In the genomic region with DNA sequence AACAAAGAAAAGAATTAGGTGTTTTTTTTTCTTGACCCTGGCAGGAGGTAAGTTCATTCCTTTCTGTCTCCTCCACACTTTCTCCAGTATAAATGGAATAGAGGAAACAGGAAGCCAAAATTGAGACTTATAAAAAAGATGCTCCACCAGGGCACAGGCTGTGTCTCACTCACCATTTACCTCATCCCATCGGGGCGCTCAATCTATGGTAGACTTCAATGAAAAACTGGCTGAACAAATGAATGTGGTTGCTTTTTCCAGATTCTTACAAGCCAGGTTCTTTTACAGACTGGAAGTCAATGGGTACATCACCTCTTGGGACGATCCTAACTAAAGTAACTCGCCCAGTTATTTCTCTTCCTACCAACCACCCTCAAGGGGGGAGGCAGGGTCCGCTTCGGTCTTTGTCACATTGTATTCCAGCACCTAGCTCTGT, we compare ENCODE assay signal across 8 cellular contexts. TPM values are rescaled to one million over a fixed set of nuclear protein-coding genes. Genes with fewer than 3 reads are reported as not detected.
DNase-seq lines count a peak whose midpoint lies in the region; ATAC-seq, FAIRE-seq and TF ChIP-seq lines count a peak whose summit lies in the region.

No MANE protein-coding gene starts in this region.

- CTCF ChIA-PET in BJ (lab: Yijun Ruan, JAX): interaction anchor here (0.6 to 1.3 kb wide), 7 partner anchors 20 to 1554 kb away, joined by 3 to 4 read pairs (median 3); no protein-coding TSS in a partner anchor
- CTCF ChIA-PET in K562 (lab: Yijun Ruan, JAX; ENCODE audit: low intra/inter-chr PET ratio): no interaction called here
- CTCF ChIA-PET in HepG2 (lab: Yijun Ruan, JAX; ENCODE audit: low intra/inter-chr PET ratio, low total read pairs): no interaction called here

- H4K20me1 ChIP-seq in K562 (replicated peaks; ENCODE audit: control insufficient read depth, insufficient read depth, low read length) (no peaks in the 10 kb centered on the region), HepG2 (ENCODE audit: insufficient read depth, low read length) (no peaks in the 10 kb centered on the region)

- BruUV-seq in K562 (replicated peaks; lab: Mats Ljungman, UMichigan): no TSS peak
- no TSS peak for BruUV-seq in HepG2 (replicated peaks; lab: Mats Ljungman, UMichigan)

- peak; percentile 17 for ATAC-seq in GM19467 (IDR thresholded peaks at IDR 0.05; ENCODE audit: unreplicated experiment)
- peak; percentile 65 for ATAC-seq in K562
- ATAC-seq in HepG2: peak; percentile 72
- no peak for ATAC-seq in GM21381 (IDR thresholded peaks at IDR 0.05; ENCODE audit: unreplicated experiment)

- H3K27me3 ChIP-seq in BJ (ENCODE audit: control insufficient read depth, insufficient read depth, low read length) (no peaks in the 10 kb centered on the region), HUES48 (ENCODE audit: control insufficient read depth, insufficient read depth, low read length) (no peaks in the 10 kb centered on the region), K562 (ENCODE audit: control insufficient read depth in 2 of 2, insufficient read depth in 2 of 2, low read length in 2 of 2) (no peaks in the 10 kb centered on the region), HepG2 (ENCODE audit: control insufficient read depth in 1 of 2, insufficient read depth in 2 of 2, low read length in 2 of 2) (no peaks in the 10 kb centered on the region; a peak in 1 of 5 replicates), tibial artery (no peaks in the 10 kb centered on the region)

- WGBS in K562 (ENCODE audit: insufficient coverage, low coverage, missing lambda C conversion rate): 10% methylated on average over 6 of the region's 6 CpGs
- 2% methylated on average over 6 of the region's 6 CpGs for WGBS in HepG2 (ENCODE audit: low lambda C conversion rate)

- TF ChIP-seq POLR2A in K562 (conservative IDR thresholded peaks at IDR 0.05): no peak
- no peak for TF ChIP-seq POLR2A in HepG2 (IDR thresholded peaks at IDR 0.05; ENCODE audit: insufficient read depth in 1 of 2, low read depth in 2 of 2, low read length in 2 of 2)

- H3K36me3 ChIP-seq in BJ (ENCODE audit: control insufficient read depth, insufficient read depth, low read length) (no peaks in the 10 kb centered on the region), HUES48 (ENCODE audit: control insufficient read depth, insufficient read depth, low read length) (no peaks in the 10 kb centered on the region), K562 (ENCODE audit: control insufficient read depth, insufficient read depth, low read length) (peaks cover 2% of the 10 kb centered on the region; the same call in 1 of the 3 replicates), HepG2 (replicated peaks in 1 of 2; ENCODE audit: control insufficient read depth in 1 of 2, insufficient read depth in 2 of 2, low read length in 2 of 2) (0 out of 5 replicates have a peak, but pooled peaks cover 0 to 8% of the 10 kb centered on the region in 2 experiments), tibial artery (no peaks in the 10 kb centered on the region)

- no peaks in the 10 kb centered on the region for H3K9me1 ChIP-seq in K562 (ENCODE audit: control insufficient read depth, insufficient read depth, low read length)

- TF ChIP-seq EP300 in K562 (IDR thresholded peaks at IDR 0.05; ENCODE audit: low read length): no peak
- no peak for TF ChIP-seq EP300 in HepG2 (IDR thresholded peaks at IDR 0.05; ENCODE audit: low read depth in 2 of 2, low read length in 2 of 2)
- TF ChIP-seq EP300 in HepG2 (CRISPR knock-in tag; IDR thresholded peaks at IDR 0.05; ENCODE audit: borderline replicate concordance): no peak

- H3K4me2 ChIP-seq in K562 (ENCODE audit: insufficient read depth, low read length): peak overlapping the region; percentile 90
- peak overlapping the region; percentile 90 for H3K4me2 ChIP-seq in HepG2 (ENCODE audit: low read depth, low read length)

- TF ChIP-seq RAD21 in K562 (CRISPR knock-in tag; conservative IDR thresholded peaks at IDR 0.05 in 1 of 2, IDR thresholded peaks at IDR 0.05 in 1 of 2) (no peak), HepG2 (CRISPR knock-in tag; IDR thresholded peaks at IDR 0.05) (no peak)

- intact Hi-C loops in K562 (cut with micrococcal nuclease): no loop called here
- intact Hi-C loops in HepG2 (cut with micrococcal nuclease; ENCODE audit: unreplicated experiment): loop anchor here (2.0 kb wide), 1 partner anchor 22 kb away; a partner anchor contains a TSS
- intact Hi-C loops in tibial artery (cut with DNase I; ENCODE audit: low total_unique reads): loop anchor here (1.0 kb wide), 1 partner anchor 97 kb away; no protein-coding TSS in a partner anchor

- H3K27ac ChIP-seq in HUES48 (ENCODE audit: low read depth, low read length): peak overlapping the region; percentile 70
- peak overlapping the region; percentile 27; the same call in 2 of the 3 replicates for H3K27ac ChIP-seq in K562 (ENCODE audit: extremely low read depth, low read depth, low read length)
- H3K27ac ChIP-seq in HepG2 (ENCODE audit: extremely low read length, insufficient read depth, low read length): peak overlapping the region; percentile 36
- H3K27ac ChIP-seq in tibial artery: peak overlapping the region; percentile 72 to 80

- H3K4me3 ChIP-seq in BJ (ENCODE audit: low read depth, low read length): peak overlapping the region; percentile 92
- peak overlapping the region; percentile 88 for H3K4me3 ChIP-seq in HUES48 (ENCODE audit: low read depth, low read length)
- peak overlapping the region; percentile 61 for H3K4me3 ChIP-seq in K562
- H3K4me3 ChIP-seq in HepG2 (replicated peaks in 1 of 3; ENCODE audit: insufficient read depth in 1 of 3, low read depth in 2 of 3, low read length in 3 of 3): peak overlapping the region; percentile 64 to 83 (median 78)
- H3K4me3 ChIP-seq in tibial artery: peak overlapping the region; percentile 66 to 78

- in situ Hi-C loops in K562 (cut with MboI) (no loop called here), HepG2 (cut with HindIII; ENCODE audit: extremely low pct_ligation_motif_present, low pct_unique_long_range_greater_than_20kb) (no loop called here)

- H3K4me1 ChIP-seq in HUES48 (ENCODE audit: control insufficient read depth, insufficient read depth, low read length): peaks cover 10% of the 10 kb centered on the region; the same call in 1 of the 2 replicates
- peaks cover 2 to 5% of the 10 kb centered on the region in 2 experiments; a peak in 3 of 5 replicates for H3K4me1 ChIP-seq in K562 (replicated peaks in 1 of 2; ENCODE audit: control insufficient read depth in 2 of 2, insufficient read depth in 2 of 2, low read length in 2 of 2)
- H3K4me1 ChIP-seq in HepG2 (ENCODE audit: insufficient read depth, low read length): peaks cover 24% of the 10 kb centered on the region
- peaks cover 0 to 9% (median 3%) of the 10 kb centered on the region in 4 donors for H3K4me1 ChIP-seq in tibial artery

- POLR2A ChIA-PET in BJ (lab: Charles Lee) (interaction anchor here (0.7 kb wide), 1 partner anchor 74 kb away, joined by 3 read pairs; no protein-coding TSS in a partner anchor), K562 (lab: Yijun Ruan, JAX) (interaction anchor here (0.6 to 1.5 kb wide), 3 partner anchors 9 to 477 kb away, joined by 3 to 5 read pairs (median 4); no protein-coding TSS in a partner anchor), HepG2 (lab: Yijun Ruan, JAX) (interaction anchor here (1.8 kb wide), 1 partner anchor 22 kb away, joined by 15 read pairs; a partner anchor contains a TSS)

- H2AFZ ChIP-seq in K562 (ENCODE audit: low read depth, low read length) (peak overlapping the region; percentile 93), HepG2 (ENCODE audit: low read length) (peak overlapping the region; percentile 77)

- no peak for TF ChIP-seq CTCF in BJ (IDR thresholded peaks at IDR 0.05; ENCODE audit: insufficient read depth, low read depth, low read length)
- no peak for TF ChIP-seq CTCF in K562 (IDR thresholded peaks at IDR 0.05 in 2 of 3, conservative IDR thresholded peaks at IDR 0.05 in 1 of 3; ENCODE audit: insufficient read depth in 2 of 3, low read depth in 1 of 3, low read length in 3 of 3)
- TF ChIP-seq CTCF in HepG2 (CRISPR knock-in tag; IDR thresholded peaks at IDR 0.05): no peak
- no peak for TF ChIP-seq CTCF in tibial artery (IDR thresholded peaks at IDR 0.05)

- FAIRE-seq in K562 (lab: Jason Lieb, UNC): no peak
- no peak for FAIRE-seq in HepG2 (lab: Jason Lieb, UNC)

- no peaks in the 10 kb centered on the region for H3K9me3 ChIP-seq in HUES48 (ENCODE audit: control insufficient read depth, insufficient read depth, low read length)
- H3K9me3 ChIP-seq in K562 (replicated peaks; ENCODE audit: control insufficient read depth, insufficient read depth, low read depth, low read length): no peaks in the 10 kb centered on the region
- no peaks in the 10 kb centered on the region for H3K9me3 ChIP-seq in HepG2 (ENCODE audit: low read length)
- no peaks in the 10 kb centered on the region for H3K9me3 ChIP-seq in tibial artery

- no peaks in the 10 kb centered on the region for H3K79me2 ChIP-seq in K562 (ENCODE audit: control insufficient read depth, insufficient read depth, low read length)
- H3K79me2 ChIP-seq in HepG2 (ENCODE audit: insufficient read depth, low read length): no peaks in the 10 kb centered on the region

- DNase-seq in BJ (ENCODE audit: low read depth) (no peak), K562 (ENCODE audit: extremely low read depth in 1 of 4, low spot score in 3 of 4) (no peak), HepG2 (ENCODE audit: low spot score) (no peak), tibial artery (no peak), NCI-H1930 (lab: John Stamatoyannopoulos, UW) (no peak)

- H3K9ac ChIP-seq in HUES48 (ENCODE audit: low read depth, low read length) (peak overlapping the region; percentile 62), K562 (ENCODE audit: insufficient read depth in 1 of 2, low read depth in 2 of 2, low read length in 2 of 2) (peak overlapping the region; percentile 63 to 79), HepG2 (ENCODE audit: insufficient read depth, low read depth, low read length) (peak overlapping the region; percentile 75)

RNA-seq across cellular contexts. Expression of a gene that starts 0.7 kb away (rescaled TPM):
- polyA plus RNA-seq in BJ (2011; rRNA removed): 10.4 and 19.2 TPM in 2 replicates
- 2.4 and 3.6 TPM in 2 replicates for polyA minus RNA-seq in BJ (2011; rRNA and poly(A)+ RNA removed)
- 1.1 and 3.3 TPM in 2 replicates for total RNA-seq in K562 (2011; cell fraction: chromatin; rRNA removed; ENCODE audit: low replicate concordance)
- 0.53 and 0.83 TPM in 2 replicates for total RNA-seq in K562 (2011; cell fraction: nucleolus; rRNA removed)
- 1.2 and 3.1 TPM in 2 replicates for total RNA-seq in K562 (2011; cell fraction: nucleoplasm; rRNA removed)
- total RNA-seq in K562 (2014; rRNA removed): 7.6 and 11.2 TPM in 2 replicates
- total RNA-seq in K562 (2014; rRNA removed; fragmentation: Illumina TruSeq; extraction: Trizol): 17.2 and 20.0 TPM in 2 replicates
- total RNA-seq in K562 (2015; rRNA removed; fragmentation: Illumina TruSeq; extraction: Trizol): 12.3 and 13.1 TPM in 2 replicates
- total RNA-seq in K562 (2021): 12.7 and 15.2 TPM in 2 replicates
- polyA plus RNA-seq in K562 (2011; rRNA removed): 10.4 and 17.0 TPM in 2 replicates
- polyA plus RNA-seq in K562 (2011; cell fraction: cytosol; rRNA removed): 1.00 and 2.6 TPM in 2 replicates
- 1.3 and 1.8 TPM in 2 replicates for polyA plus RNA-seq in K562 (2011; cell fraction: nucleus; rRNA removed)
- polyA plus RNA-seq in K562 (2012): 11.6 and 13.0 TPM in 2 replicates
- polyA plus RNA-seq in K562 (2014; fragmentation: Illumina TruSeq; extraction: Trizol): 7.3 and 8.8 TPM in 2 replicates
- 10 to 100 TPM; 36.3 to 41.0 TPM for polyA plus RNA-seq in K562 (2014; fragmentation: Nextera tagmentation; extraction: Ambion mirVana)
- polyA plus RNA-seq in K562 (2014; rRNA removed): 11.2 and 11.9 TPM in 2 replicates
- polyA minus RNA-seq in K562 (2011; rRNA and poly(A)+ RNA removed): 6.2 and 7.5 TPM in 2 replicates
- 0.91 and 1.9 TPM in 2 replicates for polyA minus RNA-seq in K562 (2011; cell fraction: cytosol; rRNA and poly(A)+ RNA removed)
- 2.2 and 4.6 TPM in 2 replicates for polyA minus RNA-seq in K562 (2011; cell fraction: nucleus; rRNA and poly(A)+ RNA removed)
- 20.3 and 32.7 TPM in 2 replicates for total RNA-seq in HepG2 (2016; rRNA removed; fragmentation: Illumina TruSeq; extraction: Trizol)
- 6.5 and 6.6 TPM in 2 replicates for total RNA-seq in HepG2 (2016; cell fraction: cytosol; rRNA removed; fragmentation: Illumina TruSeq; extraction: Trizol; ENCODE audit: low read depth)
- total RNA-seq in HepG2 (2016; cell fraction: insoluble cytoplasmic fraction; rRNA removed; fragmentation: Illumina TruSeq; extraction: Trizol): 20.6 and 32.7 TPM in 2 replicates
- 12.0 and 12.7 TPM in 2 replicates for total RNA-seq in HepG2 (2016; cell fraction: membrane; rRNA removed; fragmentation: Illumina TruSeq; extraction: Trizol)
- 8.3 and 10.5 TPM in 2 replicates for total RNA-seq in HepG2 (2016; cell fraction: nucleus; rRNA removed; fragmentation: Illumina TruSeq; extraction: Trizol)
- 5.1 and 7.1 TPM in 2 replicates for polyA plus RNA-seq in HepG2 (2011; rRNA removed)
- 1.8 and 3.1 TPM in 2 replicates for polyA plus RNA-seq in HepG2 (2011; cell fraction: cytosol; rRNA removed)
- polyA plus RNA-seq in HepG2 (2011; cell fraction: nucleus; rRNA removed): 0.88 and 2.4 TPM in 2 replicates
- polyA plus RNA-seq in HepG2 (2012): 7.7 and 7.8 TPM in 2 replicates
- polyA plus RNA-seq in HepG2 (2016; cell fraction: cytosol; fragmentation: Illumina TruSeq; extraction: Trizol; ENCODE audit: low read depth): 8.2 and 8.5 TPM in 2 replicates
- polyA plus RNA-seq in HepG2 (2016; cell fraction: insoluble cytoplasmic fraction; fragmentation: Illumina TruSeq; extraction: Trizol; ENCODE audit: low read depth): 32.4 and 37.3 TPM in 2 replicates
- polyA plus RNA-seq in HepG2 (2016; cell fraction: membrane; fragmentation: Illumina TruSeq; extraction: Trizol; ENCODE audit: low read depth): 12.5 and 13.7 TPM in 2 replicates
- 15.2 and 15.6 TPM in 2 replicates for polyA plus RNA-seq in HepG2 (2016; cell fraction: nucleus; fragmentation: Illumina TruSeq; extraction: Trizol; ENCODE audit: insufficient read depth, low read depth)
- polyA minus RNA-seq in HepG2 (2011; rRNA and poly(A)+ RNA removed; ENCODE audit: low replicate concordance): 0.16 and 1.5 TPM in 2 replicates
- polyA minus RNA-seq in HepG2 (2011; cell fraction: cytosol; rRNA and poly(A)+ RNA removed): 2.8 and 3.3 TPM in 2 replicates
- polyA minus RNA-seq in HepG2 (2011; cell fraction: nucleus; rRNA and poly(A)+ RNA removed): 4.5 and 6.3 TPM in 2 replicates

RNA-seq across cellular contexts. Expression of a gene that starts 22.3 kb away (rescaled TPM):
- polyA plus RNA-seq in BJ (2011; rRNA removed) (65.5 and 74.1 TPM in 2 replicates), K562 (2011; rRNA removed) (0.03 and 0.29 TPM in 2 replicates), K562 (2014; fragmentation: Illumina TruSeq; extraction: Trizol) (0.11 and 0.15 TPM in 2 replicates), K562 (2014; fragmentation: Nextera tagmentation; extraction: Ambion mirVana) (under 1 TPM; 0.10 to 0.24 TPM), K562 (2014; rRNA removed) (0.13 TPM in 1 of 2 replicates, not detected in the other), HepG2 (2011; rRNA removed) (2.2 and 3.4 TPM in 2 replicates)
- 117 and 167 TPM in 2 replicates for polyA minus RNA-seq in BJ (2011; rRNA and poly(A)+ RNA removed)
- 0.42 and 0.74 TPM in 2 replicates for total RNA-seq in K562 (2011; cell fraction: chromatin; rRNA removed; ENCODE audit: low replicate concordance)
- total RNA-seq in K562 (2011; cell fraction: nucleolus; rRNA removed): 0.13 and 0.50 TPM in 2 replicates
- 0.23 and 0.29 TPM in 2 replicates for total RNA-seq in K562 (2011; cell fraction: nucleoplasm; rRNA removed)
- total RNA-seq in K562 (2014; rRNA removed) (0.04 TPM in 1 of 2 replicates, not detected in the other), K562 (2014; rRNA removed; fragmentation: Illumina TruSeq; extraction: Trizol) (0.11 and 0.26 TPM in 2 replicates), K562 (2015; rRNA removed; fragmentation: Illumina TruSeq; extraction: Trizol) (0.15 and 0.36 TPM in 2 replicates), K562 (2021) (0.18 and 0.27 TPM in 2 replicates), HepG2 (2016; rRNA removed; fragmentation: Illumina TruSeq; extraction: Trizol) (5.2 and 9.8 TPM in 2 replicates)
- polyA plus RNA-seq in K562 (2011; cell fraction: cytosol; rRNA removed): 0.04 and 0.15 TPM in 2 replicates
- polyA plus RNA-seq in K562 (2011; cell fraction: nucleus; rRNA removed): 0.06 and 0.09 TPM in 2 replicates
- 0.25 and 0.42 TPM in 2 replicates for polyA plus RNA-seq in K562 (2012)
- 0.06 and 0.25 TPM in 2 replicates for polyA minus RNA-seq in K562 (2011; rRNA and poly(A)+ RNA removed)
- not detected in 2 replicates for polyA minus RNA-seq in K562 (2011; cell fraction: cytosol; rRNA and poly(A)+ RNA removed)
- polyA minus RNA-seq in K562 (2011; cell fraction: nucleus; rRNA and poly(A)+ RNA removed): 0.27 TPM in 1 of 2 replicates, not detected in the other
- total RNA-seq in HepG2 (2016; cell fraction: cytosol; rRNA removed; fragmentation: Illumina TruSeq; extraction: Trizol; ENCODE audit: low read depth): 0.97 and 1.0 TPM in 2 replicates
- total RNA-seq in HepG2 (2016; cell fraction: insoluble cytoplasmic fraction; rRNA removed; fragmentation: Illumina TruSeq; extraction: Trizol): 5.4 and 8.4 TPM in 2 replicates
- 1.8 and 2.2 TPM in 2 replicates for total RNA-seq in HepG2 (2016; cell fraction: membrane; rRNA removed; fragmentation: Illumina TruSeq; extraction: Trizol)
- total RNA-seq in HepG2 (2016; cell fraction: nucleus; rRNA removed; fragmentation: Illumina TruSeq; extraction: Trizol): 15.8 and 16.4 TPM in 2 replicates
- polyA plus RNA-seq in HepG2 (2011; cell fraction: cytosol; rRNA removed): 1.2 and 3.3 TPM in 2 replicates
- 2.2 and 2.6 TPM in 2 replicates for polyA plus RNA-seq in HepG2 (2011; cell fraction: nucleus; rRNA removed)
- 0.78 and 1.7 TPM in 2 replicates for polyA plus RNA-seq in HepG2 (2012)
- polyA plus RNA-seq in HepG2 (2016; cell fraction: cytosol; fragmentation: Illumina TruSeq; extraction: Trizol; ENCODE audit: low read depth): 0.28 and 0.29 TPM in 2 replicates
- polyA plus RNA-seq in HepG2 (2016; cell fraction: insoluble cytoplasmic fraction; fragmentation: Illumina TruSeq; extraction: Trizol; ENCODE audit: low read depth): 3.1 and 4.5 TPM in 2 replicates
- 0.54 and 1.1 TPM in 2 replicates for polyA plus RNA-seq in HepG2 (2016; cell fraction: membrane; fragmentation: Illumina TruSeq; extraction: Trizol; ENCODE audit: low read depth)
- polyA plus RNA-seq in HepG2 (2016; cell fraction: nucleus; fragmentation: Illumina TruSeq; extraction: Trizol; ENCODE audit: insufficient read depth, low read depth): 10.4 and 11.5 TPM in 2 replicates
- 15.9 and 46.4 TPM in 2 replicates for polyA minus RNA-seq in HepG2 (2011; rRNA and poly(A)+ RNA removed; ENCODE audit: low replicate concordance)
- 3.1 and 3.3 TPM in 2 replicates for polyA minus RNA-seq in HepG2 (2011; cell fraction: cytosol; rRNA and poly(A)+ RNA removed)
- 9.0 and 10.7 TPM in 2 replicates for polyA minus RNA-seq in HepG2 (2011; cell fraction: nucleus; rRNA and poly(A)+ RNA removed)
